In the genomic region with DNA sequence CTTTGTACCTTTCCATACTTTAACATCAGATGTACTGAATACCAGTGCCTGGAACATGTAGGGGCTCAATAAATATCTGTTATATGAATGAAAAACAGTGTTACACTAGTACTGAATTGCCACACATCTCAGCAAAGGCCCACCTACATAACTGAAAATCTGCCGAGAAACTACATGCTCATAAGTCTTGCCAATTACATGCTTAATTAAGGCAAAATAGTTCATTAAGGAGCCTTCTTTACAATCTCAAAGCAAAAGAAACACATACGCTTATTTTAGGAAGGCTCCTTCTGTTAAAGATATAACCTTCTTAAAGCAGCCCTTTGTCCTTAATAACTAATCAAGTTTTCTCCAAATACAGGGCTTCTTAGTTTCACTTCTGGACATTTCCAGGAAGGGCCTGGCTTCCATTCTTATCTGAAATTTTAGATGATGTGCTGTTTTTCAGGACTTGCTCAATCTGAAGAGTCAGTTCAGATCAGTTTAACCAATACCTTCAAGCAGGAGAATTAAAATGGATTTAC, we compare ENCODE assay signal across 12 cellular contexts. TPM values are rescaled to one million over a fixed set of nuclear protein-coding genes. Genes with fewer than 3 reads are reported as not detected.
DNase-seq lines count a peak whose midpoint lies in the region; ATAC-seq and TF ChIP-seq lines count a peak whose summit lies in the region.
"Had no signal": no experiment of that assay in that cellular context is flagged by ENCODE, and none has a peak within 500 bp of the region (broad histone marks: within the 10 kb centered on the region; RNA-seq: fewer than 3 reads in every experiment).

No MANE protein-coding gene starts in this region.

- H3K4me1 ChIP-seq in colonic mucosa, result peaks cover 11% of the 10 kb centered on the region
- peaks cover 4 to 9% (median 7%) of the 10 kb centered on the region in 4 donors for H3K4me1 ChIP-seq in liver (ENCODE audit: control insufficient read depth in 4 of 4, insufficient read depth in 4 of 4, low read length in 3 of 4)
- H3K4me1 ChIP-seq in stomach, result peaks cover 13 to 70% (median 45%) of the 10 kb centered on the region in 4 donors
- peaks cover 0 to 3% of the 10 kb centered on the region in 2 donors for H3K4me1 ChIP-seq in neuronal stem cell (ENCODE audit: control insufficient read depth in 2 of 2, insufficient read depth in 1 of 2, low read depth in 1 of 2, low read length in 2 of 2)

- H3K4me3 Mint-ChIP-seq in HFFc6, result peak overlapping the region; percentile 14; the same call in 1 of the 2 replicates
- H3K4me3 Mint-ChIP-seq: activated naive CD8-positive, alpha-beta T cell treated with anti-CD3 and anti-CD28 coated beads for 36 hours; stimulated activated naive B cell treated with anti-CD40 and anti-IgM and Interleukin-4, amounts not matched to agents 10 μg/mL and 1 μg/mL and 100 μg/mL, for 72 hours had no signal

- H3K27me3 ChIP-seq in colonic mucosa, result no peaks in the 10 kb centered on the region
- no peaks in the 10 kb centered on the region for H3K27me3 ChIP-seq in liver (ENCODE audit: control insufficient read depth in 4 of 4, insufficient read depth in 4 of 4, low read length in 3 of 4)
- H3K27me3 ChIP-seq in stomach, result no peaks in the 10 kb centered on the region
- no peaks in the 10 kb centered on the region for H3K27me3 ChIP-seq in neuronal stem cell (ENCODE audit: control insufficient read depth in 3 of 3, insufficient read depth in 3 of 3, low read depth in 1 of 3, low read length in 3 of 3)

- no peaks in the 10 kb centered on the region for H3K9me3 Mint-ChIP-seq in HFFc6
- H3K9me3 Mint-ChIP-seq: activated naive CD8-positive, alpha-beta T cell treated with anti-CD3 and anti-CD28 coated beads for 36 hours; stimulated activated naive B cell treated with anti-CD40 and anti-IgM and Interleukin-4, amounts not matched to agents 10 μg/mL and 1 μg/mL and 100 μg/mL, for 72 hours had no signal

- no peak overlapping the region for H2BK5ac ChIP-seq in neuronal stem cell (ENCODE audit: low read length)

- no peak overlapping the region for H3K4me2 ChIP-seq in neuronal stem cell (ENCODE audit: insufficient read depth, low read length, poor library complexity, severe bottlenecking)

- H4K8ac ChIP-seq in neuronal stem cell (ENCODE audit: low read depth, low read length), result no peak overlapping the region

- DNase-seq in HFFc6, result no peak
- no peak for DNase-seq in colonic mucosa
- DNase-seq in stomach, result no peak
- no peak for DNase-seq in DMS53 (lab: John Stamatoyannopoulos, UW)
- DNase-seq in NAMALWA (ENCODE audit: low spot score), result no peak
- no peak for DNase-seq in neuronal stem cell (ENCODE audit: low spot score)
- DNase-seq: activated naive CD8-positive, alpha-beta T cell treated with anti-CD3 and anti-CD28 coated beads for 36 hours; mesendoderm; NCI-H2081; stimulated activated naive B cell treated with anti-CD40 and anti-IgM and Interleukin-4, amounts not matched to agents 10 μg/mL and 1 μg/mL and 100 μg/mL, for 72 hours had no signal

- H3K9ac ChIP-seq in colonic mucosa (ENCODE audit: low read depth in 2 of 2, low read length in 2 of 2) (peak overlapping the region in 1 of 2 donors; percentile 16), liver (ENCODE audit: low read depth in 1 of 2, low read length in 2 of 2) (peak overlapping the region in 1 of 2 donors; percentile 74), neuronal stem cell (ENCODE audit: low read depth, low read length, poor library complexity) (no peak overlapping the region)

- H3K9me3 ChIP-seq in colonic mucosa (no peaks in the 10 kb centered on the region), liver (ENCODE audit: control insufficient read depth in 4 of 4, low read length in 3 of 4) (no peaks in the 10 kb centered on the region), stomach (no peaks in the 10 kb centered on the region), neuronal stem cell (replicated peaks in 1 of 2; ENCODE audit: control insufficient read depth in 2 of 2, insufficient read depth in 1 of 2, low read depth in 1 of 2, low read length in 2 of 2) (no peaks in the 10 kb centered on the region)

- no peak for ATAC-seq in GM19324 (IDR thresholded peaks at IDR 0.05; ENCODE audit: low FRiP score, unreplicated experiment)
- ATAC-seq: stimulated activated naive B cell treated with anti-CD40 and anti-IgM and Interleukin-4, amounts not matched to agents 10 μg/mL and 1 μg/mL and 100 μg/mL, for 72 hours had no signal

- H2BK12ac ChIP-seq in neuronal stem cell (ENCODE audit: low read length), result no peak overlapping the region

- no peaks in the 10 kb centered on the region for H3K27me3 Mint-ChIP-seq in HFFc6 (ENCODE audit: insufficient read depth)
- H3K27me3 Mint-ChIP-seq: activated naive CD8-positive, alpha-beta T cell treated with anti-CD3 and anti-CD28 coated beads for 36 hours; stimulated activated naive B cell treated with anti-CD40 and anti-IgM and Interleukin-4, amounts not matched to agents 10 μg/mL and 1 μg/mL and 100 μg/mL, for 72 hours had no signal

- no peak for TF ChIP-seq POLR2A in stomach (IDR thresholded peaks at IDR 0.05)

- intact Hi-C loops in colonic mucosa (cut with DNase I), result no loop called here
- intact Hi-C loops in stomach (cut with DNase I; ENCODE audit: low total_unique reads), result no loop called here

- H3K27ac Mint-ChIP-seq in HFFc6, result 0 out of 2 replicates have a peak overlapping the region, but pooled peaks have one; percentile 22
- H3K27ac Mint-ChIP-seq: activated naive CD8-positive, alpha-beta T cell treated with anti-CD3 and anti-CD28 coated beads for 36 hours; stimulated activated naive B cell treated with anti-CD40 and anti-IgM and Interleukin-4, amounts not matched to agents 10 μg/mL and 1 μg/mL and 100 μg/mL, for 72 hours had no signal

- no peak overlapping the region for H3K4ac ChIP-seq in neuronal stem cell (ENCODE audit: low read length)

- TF ChIP-seq CTCF in HFFc6 (IDR thresholded peaks at IDR 0.05) (no peak), colonic mucosa (IDR thresholded peaks at IDR 0.05) (no peak), liver (IDR thresholded peaks at IDR 0.05; ENCODE audit: low read depth, low read length, missing input control) (no peak), stomach (IDR thresholded peaks at IDR 0.05) (no peak)

- H3K4me3 ChIP-seq in colonic mucosa (no peak overlapping the region), liver (ENCODE audit: low read depth in 1 of 3, low read length in 3 of 3) (peak overlapping the region in 2 of 3 donors; percentile 20 to 40), stomach (peak overlapping the region in 3 of 4 donors; percentile 18 to 24 (median 21)), neuronal stem cell (ENCODE audit: low read length in 2 of 2) (no peak overlapping the region)

- H3K27ac ChIP-seq in colonic mucosa, result peak overlapping the region; percentile 53
- peak overlapping the region; percentile 68 to 85 for H3K27ac ChIP-seq in liver (ENCODE audit: low read depth in 1 of 2, low read length in 2 of 2)
- H3K27ac ChIP-seq in stomach, result peak overlapping the region in 4 of 5 donors; percentile 73 to 89 (median 81)
- H3K27ac ChIP-seq in neuronal stem cell (replicated peaks; ENCODE audit: low read length), result no peak overlapping the region

- H3K79me1 ChIP-seq in neuronal stem cell (ENCODE audit: low read depth, low read length), result peaks cover 2% of the 10 kb centered on the region

- no peak overlapping the region for H2BK120ac ChIP-seq in neuronal stem cell (ENCODE audit: low read depth, low read length)

- no peak overlapping the region for H2AK5ac ChIP-seq in neuronal stem cell (ENCODE audit: low read depth, low read length)

- no peak overlapping the region for H3K14ac ChIP-seq in neuronal stem cell (ENCODE audit: low read length)

- TF ChIP-seq RAD21 in liver (IDR thresholded peaks at IDR 0.05), result peak in 1 of 2 donors; percentile 25

- H3K36me3 Mint-ChIP-seq in HFFc6 (ENCODE audit: low read depth), result no peaks in the 10 kb centered on the region
- H3K36me3 Mint-ChIP-seq: activated naive CD8-positive, alpha-beta T cell treated with anti-CD3 and anti-CD28 coated beads for 36 hours; stimulated activated naive B cell treated with anti-CD40 and anti-IgM and Interleukin-4, amounts not matched to agents 10 μg/mL and 1 μg/mL and 100 μg/mL, for 72 hours had no signal

- WGBS in liver, result 46% methylated on average over 2 of the region's 2 CpGs
- 29 to 42% (median 31%) methylated on average over 2 of the region's 2 CpGs for WGBS in stomach, 5 donors
- no CpG with 5 or more reads among the region's 2 CpGs for WGBS in neuronal stem cell (ENCODE audit: extremely low coverage in 2 of 2, insufficient read length in 2 of 2, insufficient replicate concordance in 1 of 2), 2 donors

- no peak overlapping the region for H2AFZ ChIP-seq in neuronal stem cell (ENCODE audit: low read length)

- H3K4me1 Mint-ChIP-seq in HFFc6 (ENCODE audit: low read depth), result peaks cover 20% of the 10 kb centered on the region

- no peak overlapping the region for H2BK15ac ChIP-seq in neuronal stem cell (ENCODE audit: low read length)

- H3K36me3 ChIP-seq in colonic mucosa (no peaks in the 10 kb centered on the region), liver (ENCODE audit: control insufficient read depth in 4 of 4, insufficient read depth in 3 of 4, low read depth in 1 of 4, low read length in 3 of 4) (no peaks in the 10 kb centered on the region), stomach (no peaks in the 10 kb centered on the region), neuronal stem cell (replicated peaks in 1 of 2; ENCODE audit: control insufficient read depth in 2 of 2, insufficient read depth in 2 of 2, low read length in 2 of 2) (no peaks in the 10 kb centered on the region)

- H3K23ac ChIP-seq in neuronal stem cell (ENCODE audit: low read depth, low read length, poor library complexity), result no peak overlapping the region

- no peak overlapping the region for H3K18ac ChIP-seq in neuronal stem cell (ENCODE audit: low read length)

- H4K91ac ChIP-seq in neuronal stem cell (ENCODE audit: low read depth, low read length, poor library complexity), result no peak overlapping the region

- no peak for TF ChIP-seq EP300 in stomach (IDR thresholded peaks at IDR 0.05)

RNA-seq across cellular contexts. Expression of a gene that starts 11.5 kb away (rescaled TPM):
- total RNA-seq in HFFc6 (2021; fragmentation: NEBNext Ultra II Directional; extraction: Animal tissue kit (Norgen Biotek cat#: 25700)), result 100 to 1,000 TPM; 259 to 335 (median 298) TPM
- 100 to 1,000 TPM; 228 to 385 TPM for total RNA-seq in colonic mucosa
- total RNA-seq in liver, result 10 to 100 TPM; 13.0 to 17.5 TPM
- polyA plus RNA-seq in liver, result 10 to 100 TPM in 1 of 2 donors, 1 to 10 TPM in 1; 8.1 to 14.0 TPM
- total RNA-seq in stomach, result 100 to 1,000 TPM in 3 of 5 donors, 10 to 100 TPM in 2; 71.0 to 143 (median 132) TPM
- polyA plus RNA-seq in stomach, result 10 to 100 TPM; 28.7 to 72.4 (median 33.7) TPM
- 26.9 TPM for polyA plus RNA-seq in neuronal stem cell (2013, experiment 1 of 2)
- polyA plus RNA-seq in neuronal stem cell (2013, experiment 2 of 2), result 26.9 TPM

Comparison
In these comparisons a context has a peak if more than half of its experiments do, and no peak if none do; other contexts are left out.
1. H3K4me3 ChIP-seq: peak in liver (2 of 3) and stomach (3 of 4); none in colonic mucosa (single experiment) and neuronal stem cell (0 of 2).